Comparison of ENCODE assay signal across 10 cellular contexts in the genomic region with DNA sequence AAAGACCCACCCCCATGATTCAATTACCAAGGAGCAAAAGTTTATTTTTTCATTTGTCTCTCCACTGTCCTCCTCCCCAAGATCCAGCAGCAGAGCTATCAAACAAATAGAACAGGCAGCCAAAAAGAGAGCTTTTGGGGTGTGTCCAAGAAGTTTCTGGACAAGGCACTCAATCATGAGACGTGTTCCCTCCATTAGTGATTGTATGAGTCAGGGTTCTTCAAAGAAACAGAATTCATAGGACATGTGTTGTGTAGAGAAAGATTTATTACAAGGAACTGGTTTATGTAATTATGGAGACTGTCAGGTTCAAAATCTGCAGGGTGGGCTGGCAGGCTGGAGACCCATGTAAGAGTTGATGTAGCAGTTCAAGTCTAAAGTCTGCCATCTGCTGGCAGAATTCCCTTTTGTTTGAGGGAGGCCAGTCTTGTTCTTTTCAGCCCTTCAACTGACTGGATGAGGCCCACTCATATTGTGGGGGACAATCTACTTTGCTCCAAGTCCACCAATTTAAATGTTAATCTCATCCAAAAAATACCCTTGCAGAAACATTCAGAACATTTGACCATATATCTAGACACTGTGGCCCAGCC.
DNase-seq lines count a peak whose midpoint lies in the region; ATAC-seq and TF ChIP-seq lines count a peak whose summit lies in the region.
"Had no signal": no experiment of that assay in that cellular context is flagged by ENCODE, and none has a peak within 500 bp of the region (broad histone marks: within the 10 kb centered on the region; RNA-seq: fewer than 3 reads in every experiment).

No MANE protein-coding gene starts in this region.

- H3F3A ChIP-seq in GM23248 (ENCODE audit: insufficient read depth), result no peaks in the 10 kb centered on the region

- no peaks in the 10 kb centered on the region for H3K9me2 ChIP-seq in GM23248 (ENCODE audit: insufficient read depth)

- no peaks in the 10 kb centered on the region for H3K79me2 ChIP-seq in GM23248 (ENCODE audit: insufficient read depth)

- no peaks in the 10 kb centered on the region for H3K27me3 ChIP-seq in muscle layer of duodenum (ENCODE audit: low read depth, low read length)
- no peaks in the 10 kb centered on the region for H3K27me3 ChIP-seq in GM23248 (replicated peaks; ENCODE audit: insufficient read depth)

- H3K4me3 ChIP-seq in muscle layer of duodenum (ENCODE audit: low read depth in 1 of 2, low read length in 2 of 2) (no peak overlapping the region), GM23248 (no peak overlapping the region)
- H3K4me3 ChIP-seq: coronary artery had no signal

- H3K4me1 ChIP-seq in muscle layer of duodenum (ENCODE audit: control insufficient read depth in 1 of 2, insufficient read depth in 2 of 2, low read length in 2 of 2), result no peaks in the 10 kb centered on the region
- H3K4me1 ChIP-seq in GM23248 (ENCODE audit: insufficient read depth), result no peaks in the 10 kb centered on the region

- H2AFZ ChIP-seq in GM23248, result no peak overlapping the region

- H3K4me2 ChIP-seq in GM23248 (ENCODE audit: unreplicated experiment), result no peak overlapping the region

- WGBS in GM23248 (ENCODE audit: low coverage in 1 of 2, low lambda C conversion rate in 2 of 2, missing lambda C conversion rate in 2 of 2), 2 experiments, result 7 to 23% methylated on average over 1 of the region's 1 CpG

- peak; percentile 29 for TF ChIP-seq CTCF in GM10266 (IDR thresholded peaks at IDR 0.05; ENCODE audit: control insufficient read depth, insufficient read depth, low read depth, missing control alignments)

- H3K36me3 ChIP-seq in muscle layer of duodenum (ENCODE audit: control insufficient read depth in 1 of 2, insufficient read depth in 2 of 2, low read length in 2 of 2), result no peaks in the 10 kb centered on the region
- no peaks in the 10 kb centered on the region for H3K36me3 ChIP-seq in GM23248 (ENCODE audit: low read depth)

- no peaks in the 10 kb centered on the region for H4K20me1 ChIP-seq in GM23248 (ENCODE audit: insufficient read depth)

- peak; percentile 12 for DNase-seq in GM10266 (ENCODE audit: extremely low spot score)
- DNase-seq in KBM-7, result peak; percentile 19
- peak; percentile 7 for DNase-seq in amniotic epithelial cell (ENCODE audit: low read depth)
- no peak for DNase-seq in D341Med (ENCODE audit: low spot score)
- no peak for DNase-seq in GM23248
- DNase-seq: activated T-cell treated with anti-CD3 and anti-CD28 coated beads for 4 hours, nucleus accumbens had no signal

- H3K9ac ChIP-seq in GM23248, result no peak overlapping the region

- in situ Hi-C loops in KBM-7 (cut with MboI; ENCODE audit: low pct_unique_long_range_greater_than_20kb, low sequenced_read_pairs) (no loop called here), GM23248 (cut with MboI) (no loop called here)

- no peak for ATAC-seq in GM19035 (IDR thresholded peaks at IDR 0.05; ENCODE audit: unreplicated experiment)

- peak overlapping the region; percentile 39 for H3K27ac ChIP-seq in muscle layer of duodenum (ENCODE audit: low read length)
- no peak overlapping the region for H3K27ac ChIP-seq in GM23248
- H3K27ac ChIP-seq: coronary artery had no signal

- H3K9me3 ChIP-seq in muscle layer of duodenum (ENCODE audit: control insufficient read depth in 1 of 2, low read length in 2 of 2) (no peaks in the 10 kb centered on the region), GM23248 (ENCODE audit: low read depth) (no peaks in the 10 kb centered on the region)

Comparison
In these comparisons a context has a peak if more than half of its experiments do, and no peak if none do; other contexts are left out.
1. DNase-seq: peak in GM10266 (single experiment), KBM-7 (single experiment) and amniotic epithelial cell (single experiment); none in D341Med (single experiment) and GM23248 (single experiment).